Comparison of ENCODE assay signal across 1 cellular context in genomic region chr12:13044002-13044858, GRCh38.
TF ChIP-seq lines count a peak whose summit lies in the region.

A gene with protein sequence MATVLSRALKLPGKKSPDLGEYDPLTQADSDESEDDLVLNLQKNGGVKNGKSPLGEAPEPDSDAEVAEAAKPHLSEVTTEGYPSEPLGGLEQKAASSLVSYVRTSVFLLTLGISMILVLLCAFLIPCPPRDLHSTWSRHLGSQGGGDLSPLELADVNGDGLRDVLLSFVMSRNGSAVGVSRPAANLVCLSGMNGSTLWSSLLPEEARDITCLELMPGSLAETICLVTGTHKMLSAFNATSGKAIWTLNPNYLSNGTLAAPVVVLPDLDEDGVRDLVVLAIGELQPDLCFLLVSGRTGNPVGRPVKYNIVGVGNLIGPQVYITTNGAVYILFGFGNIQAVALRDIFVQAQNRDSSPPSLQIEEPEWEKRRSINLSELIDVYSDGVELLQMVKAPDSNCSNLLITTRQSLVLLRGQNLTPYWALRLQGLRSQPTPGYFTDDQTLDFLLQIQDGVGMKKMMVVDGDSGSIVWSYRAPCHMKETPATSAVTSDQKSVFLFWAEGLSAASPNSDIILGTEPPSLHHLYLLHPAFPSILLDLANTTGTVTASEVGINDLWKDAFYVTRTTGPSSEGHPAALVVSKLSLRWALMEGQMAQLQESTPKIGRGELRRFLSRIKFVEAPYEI (plus strand): TSS chr12:13044381. CDS start chr12:13044404, 23 bp downstream.

TF ChIP-seq in SK-N-SH treated with all-trans-retinoic acid at 6 μM for 48 hours, 23 proteins besides CTCF, POLR2A, EP300 and RAD21 (continued from another document):
- TF ChIP-seq POU6F1 (CRISPR knock-in tag; IDR thresholded peaks at IDR 0.05; ENCODE audit: borderline replicate concordance, low read depth) (no peak), SNAI2 (CRISPR knock-in tag; IDR thresholded peaks at IDR 0.05) (no peak), TSHZ2 (CRISPR knock-in tag; IDR thresholded peaks at IDR 0.05) (no peak)
TF ChIP-seq in SK-N-SH treated with all-trans-retinoic acid at 6 μM for 48 hours: peak in this region for 0.
